1 cellular context compared by ENCODE assay signal in genomic region chr16:53131050-53131362, GRCh38.
TF ChIP-seq lines count a peak whose summit lies in the region.

No MANE protein-coding gene starts in this region.

TF ChIP-seq in HepG2, 621 proteins besides CTCF, POLR2A, EP300 and RAD21 (continued from another document):
- TF ChIP-seq, protein P1, sequence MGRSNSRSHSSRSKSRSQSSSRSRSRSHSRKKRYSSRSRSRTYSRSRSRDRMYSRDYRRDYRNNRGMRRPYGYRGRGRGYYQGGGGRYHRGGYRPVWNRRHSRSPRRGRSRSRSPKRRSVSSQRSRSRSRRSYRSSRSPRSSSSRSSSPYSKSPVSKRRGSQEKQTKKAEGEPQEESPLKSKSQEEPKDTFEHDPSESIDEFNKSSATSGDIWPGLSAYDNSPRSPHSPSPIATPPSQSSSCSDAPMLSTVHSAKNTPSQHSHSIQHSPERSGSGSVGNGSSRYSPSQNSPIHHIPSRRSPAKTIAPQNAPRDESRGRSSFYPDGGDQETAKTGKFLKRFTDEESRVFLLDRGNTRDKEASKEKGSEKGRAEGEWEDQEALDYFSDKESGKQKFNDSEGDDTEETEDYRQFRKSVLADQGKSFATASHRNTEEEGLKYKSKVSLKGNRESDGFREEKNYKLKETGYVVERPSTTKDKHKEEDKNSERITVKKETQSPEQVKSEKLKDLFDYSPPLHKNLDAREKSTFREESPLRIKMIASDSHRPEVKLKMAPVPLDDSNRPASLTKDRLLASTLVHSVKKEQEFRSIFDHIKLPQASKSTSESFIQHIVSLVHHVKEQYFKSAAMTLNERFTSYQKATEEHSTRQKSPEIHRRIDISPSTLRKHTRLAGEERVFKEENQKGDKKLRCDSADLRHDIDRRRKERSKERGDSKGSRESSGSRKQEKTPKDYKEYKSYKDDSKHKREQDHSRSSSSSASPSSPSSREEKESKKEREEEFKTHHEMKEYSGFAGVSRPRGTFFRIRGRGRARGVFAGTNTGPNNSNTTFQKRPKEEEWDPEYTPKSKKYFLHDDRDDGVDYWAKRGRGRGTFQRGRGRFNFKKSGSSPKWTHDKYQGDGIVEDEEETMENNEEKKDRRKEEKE (IDR thresholded peaks at IDR 0.05), result no peak
- TF ChIP-seq ZKSCAN5 (CRISPR knock-in tag; IDR thresholded peaks at IDR 0.05) (no peak), RBFOX2 (IDR thresholded peaks at IDR 0.05; ENCODE audit: low read depth, low read length) (peak; percentile 8; the same call in 1 of the 2 replicates), ZNF446 (CRISPR knock-in tag; IDR thresholded peaks at IDR 0.05) (peak; percentile 20; the same call in 1 of the 2 replicates), AGO2 (optimal IDR thresholded peaks at IDR 0.05; ENCODE audit: low read depth, low read length) (peak; percentile 66), ZBTB8A (CRISPR knock-in tag; IDR thresholded peaks at IDR 0.05; ENCODE audit: borderline replicate concordance, low read depth) (no peak), ZNF343 (CRISPR knock-in tag; IDR thresholded peaks at IDR 0.05) (0 out of 2 replicates have a peak, but pooled peaks have one; percentile 12), ZNF776 (CRISPR knock-in tag; IDR thresholded peaks at IDR 0.05) (0 out of 2 replicates have a peak, but pooled peaks have one; percentile 5), SRSF1 (optimal IDR thresholded peaks at IDR 0.05; ENCODE audit: low read depth, low read length) (peak; percentile 4), SIN3A (IDR thresholded peaks at IDR 0.05; ENCODE audit: borderline replicate concordance, low read depth, low read length) (0 out of 2 replicates have a peak, but pooled peaks have one; percentile 1), CHD4 (IDR thresholded peaks at IDR 0.05; ENCODE audit: borderline replicate concordance, low read length) (no peak), ZNF749 (CRISPR knock-in tag; IDR thresholded peaks at IDR 0.05; ENCODE audit: borderline replicate concordance) (peak; percentile 21; the same call in 1 of the 2 replicates), ZNF547 (CRISPR knock-in tag; IDR thresholded peaks at IDR 0.05) (no peak), SP5 (CRISPR knock-in tag; IDR thresholded peaks at IDR 0.05; ENCODE audit: borderline replicate concordance, low read depth) (no peak), ZNF619 (CRISPR knock-in tag; IDR thresholded peaks at IDR 0.05) (no peak), SOX5 (CRISPR knock-in tag; IDR thresholded peaks at IDR 0.05; ENCODE audit: borderline replicate concordance) (no peak)
- TF ChIP-seq, protein P2, sequence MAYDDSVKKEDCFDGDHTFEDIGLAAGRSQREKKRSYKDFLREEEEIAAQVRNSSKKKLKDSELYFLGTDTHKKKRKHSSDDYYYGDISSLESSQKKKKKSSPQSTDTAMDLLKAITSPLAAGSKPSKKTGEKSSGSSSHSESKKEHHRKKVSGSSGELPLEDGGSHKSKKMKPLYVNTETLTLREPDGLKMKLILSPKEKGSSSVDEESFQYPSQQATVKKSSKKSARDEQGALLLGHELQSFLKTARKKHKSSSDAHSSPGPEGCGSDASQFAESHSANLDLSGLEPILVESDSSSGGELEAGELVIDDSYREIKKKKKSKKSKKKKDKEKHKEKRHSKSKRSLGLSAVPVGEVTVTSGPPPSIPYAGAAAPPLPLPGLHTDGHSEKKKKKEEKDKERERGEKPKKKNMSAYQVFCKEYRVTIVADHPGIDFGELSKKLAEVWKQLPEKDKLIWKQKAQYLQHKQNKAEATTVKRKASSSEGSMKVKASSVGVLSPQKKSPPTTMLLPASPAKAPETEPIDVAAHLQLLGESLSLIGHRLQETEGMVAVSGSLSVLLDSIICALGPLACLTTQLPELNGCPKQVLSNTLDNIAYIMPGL (CRISPR knock-in tag; IDR thresholded peaks at IDR 0.05; ENCODE audit: borderline replicate concordance in 1 of 2, low read depth in 1 of 2), result 0 out of 4 replicates have a peak, but pooled peaks of 1 of the 2 experiments have one; percentile 14
- TF ChIP-seq, protein P3, sequence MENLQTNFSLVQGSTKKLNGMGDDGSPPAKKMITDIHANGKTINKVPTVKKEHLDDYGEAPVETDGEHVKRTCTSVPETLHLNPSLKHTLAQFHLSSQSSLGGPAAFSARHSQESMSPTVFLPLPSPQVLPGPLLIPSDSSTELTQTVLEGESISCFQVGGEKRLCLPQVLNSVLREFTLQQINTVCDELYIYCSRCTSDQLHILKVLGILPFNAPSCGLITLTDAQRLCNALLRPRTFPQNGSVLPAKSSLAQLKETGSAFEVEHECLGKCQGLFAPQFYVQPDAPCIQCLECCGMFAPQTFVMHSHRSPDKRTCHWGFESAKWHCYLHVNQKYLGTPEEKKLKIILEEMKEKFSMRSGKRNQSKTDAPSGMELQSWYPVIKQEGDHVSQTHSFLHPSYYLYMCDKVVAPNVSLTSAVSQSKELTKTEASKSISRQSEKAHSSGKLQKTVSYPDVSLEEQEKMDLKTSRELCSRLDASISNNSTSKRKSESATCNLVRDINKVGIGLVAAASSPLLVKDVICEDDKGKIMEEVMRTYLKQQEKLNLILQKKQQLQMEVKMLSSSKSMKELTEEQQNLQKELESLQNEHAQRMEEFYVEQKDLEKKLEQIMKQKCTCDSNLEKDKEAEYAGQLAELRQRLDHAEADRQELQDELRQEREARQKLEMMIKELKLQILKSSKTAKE (CRISPR knock-in tag; IDR thresholded peaks at IDR 0.05; ENCODE audit: borderline replicate concordance), result 0 out of 2 replicates have a peak, but pooled peaks have one; percentile 7
- TF ChIP-seq, protein P4, sequence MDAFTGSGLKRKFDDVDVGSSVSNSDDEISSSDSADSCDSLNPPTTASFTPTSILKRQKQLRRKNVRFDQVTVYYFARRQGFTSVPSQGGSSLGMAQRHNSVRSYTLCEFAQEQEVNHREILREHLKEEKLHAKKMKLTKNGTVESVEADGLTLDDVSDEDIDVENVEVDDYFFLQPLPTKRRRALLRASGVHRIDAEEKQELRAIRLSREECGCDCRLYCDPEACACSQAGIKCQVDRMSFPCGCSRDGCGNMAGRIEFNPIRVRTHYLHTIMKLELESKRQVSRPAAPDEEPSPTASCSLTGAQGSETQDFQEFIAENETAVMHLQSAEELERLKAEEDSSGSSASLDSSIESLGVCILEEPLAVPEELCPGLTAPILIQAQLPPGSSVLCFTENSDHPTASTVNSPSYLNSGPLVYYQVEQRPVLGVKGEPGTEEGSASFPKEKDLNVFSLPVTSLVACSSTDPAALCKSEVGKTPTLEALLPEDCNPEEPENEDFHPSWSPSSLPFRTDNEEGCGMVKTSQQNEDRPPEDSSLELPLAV (CRISPR knock-in tag; conservative IDR thresholded peaks at IDR 0.05; ENCODE audit: low read depth), result 0 out of 2 replicates have a peak, but pooled peaks have one; percentile 23
- TF ChIP-seq, protein P5, sequence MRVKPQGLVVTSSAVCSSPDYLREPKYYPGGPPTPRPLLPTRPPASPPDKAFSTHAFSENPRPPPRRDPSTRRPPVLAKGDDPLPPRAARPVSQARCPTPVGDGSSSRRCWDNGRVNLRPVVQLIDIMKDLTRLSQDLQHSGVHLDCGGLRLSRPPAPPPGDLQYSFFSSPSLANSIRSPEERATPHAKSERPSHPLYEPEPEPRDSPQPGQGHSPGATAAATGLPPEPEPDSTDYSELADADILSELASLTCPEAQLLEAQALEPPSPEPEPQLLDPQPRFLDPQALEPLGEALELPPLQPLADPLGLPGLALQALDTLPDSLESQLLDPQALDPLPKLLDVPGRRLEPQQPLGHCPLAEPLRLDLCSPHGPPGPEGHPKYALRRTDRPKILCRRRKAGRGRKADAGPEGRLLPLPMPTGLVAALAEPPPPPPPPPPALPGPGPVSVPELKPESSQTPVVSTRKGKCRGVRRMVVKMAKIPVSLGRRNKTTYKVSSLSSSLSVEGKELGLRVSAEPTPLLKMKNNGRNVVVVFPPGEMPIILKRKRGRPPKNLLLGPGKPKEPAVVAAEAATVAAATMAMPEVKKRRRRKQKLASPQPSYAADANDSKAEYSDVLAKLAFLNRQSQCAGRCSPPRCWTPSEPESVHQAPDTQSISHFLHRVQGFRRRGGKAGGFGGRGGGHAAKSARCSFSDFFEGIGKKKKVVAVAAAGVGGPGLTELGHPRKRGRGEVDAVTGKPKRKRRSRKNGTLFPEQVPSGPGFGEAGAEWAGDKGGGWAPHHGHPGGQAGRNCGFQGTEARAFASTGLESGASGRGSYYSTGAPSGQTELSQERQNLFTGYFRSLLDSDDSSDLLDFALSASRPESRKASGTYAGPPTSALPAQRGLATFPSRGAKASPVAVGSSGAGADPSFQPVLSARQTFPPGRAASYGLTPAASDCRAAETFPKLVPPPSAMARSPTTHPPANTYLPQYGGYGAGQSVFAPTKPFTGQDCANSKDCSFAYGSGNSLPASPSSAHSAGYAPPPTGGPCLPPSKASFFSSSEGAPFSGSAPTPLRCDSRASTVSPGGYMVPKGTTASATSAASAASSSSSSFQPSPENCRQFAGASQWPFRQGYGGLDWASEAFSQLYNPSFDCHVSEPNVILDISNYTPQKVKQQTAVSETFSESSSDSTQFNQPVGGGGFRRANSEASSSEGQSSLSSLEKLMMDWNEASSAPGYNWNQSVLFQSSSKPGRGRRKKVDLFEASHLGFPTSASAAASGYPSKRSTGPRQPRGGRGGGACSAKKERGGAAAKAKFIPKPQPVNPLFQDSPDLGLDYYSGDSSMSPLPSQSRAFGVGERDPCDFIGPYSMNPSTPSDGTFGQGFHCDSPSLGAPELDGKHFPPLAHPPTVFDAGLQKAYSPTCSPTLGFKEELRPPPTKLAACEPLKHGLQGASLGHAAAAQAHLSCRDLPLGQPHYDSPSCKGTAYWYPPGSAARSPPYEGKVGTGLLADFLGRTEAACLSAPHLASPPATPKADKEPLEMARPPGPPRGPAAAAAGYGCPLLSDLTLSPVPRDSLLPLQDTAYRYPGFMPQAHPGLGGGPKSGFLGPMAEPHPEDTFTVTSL (CRISPR knock-in tag; IDR thresholded peaks at IDR 0.05; ENCODE audit: borderline replicate concordance), result no peak
- TF ChIP-seq, protein P6, sequence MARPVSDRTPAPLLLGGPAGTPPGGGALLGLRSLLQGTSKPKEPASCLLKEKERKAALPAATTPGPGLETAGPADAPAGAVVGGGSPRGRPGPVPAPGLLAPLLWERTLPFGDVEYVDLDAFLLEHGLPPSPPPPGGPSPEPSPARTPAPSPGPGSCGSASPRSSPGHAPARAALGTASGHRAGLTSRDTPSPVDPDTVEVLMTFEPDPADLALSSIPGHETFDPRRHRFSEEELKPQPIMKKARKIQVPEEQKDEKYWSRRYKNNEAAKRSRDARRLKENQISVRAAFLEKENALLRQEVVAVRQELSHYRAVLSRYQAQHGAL (CRISPR knock-in tag; IDR thresholded peaks at IDR 0.05; ENCODE audit: not compliant biosample characterization), result no peak
- TF ChIP-seq, protein P7, sequence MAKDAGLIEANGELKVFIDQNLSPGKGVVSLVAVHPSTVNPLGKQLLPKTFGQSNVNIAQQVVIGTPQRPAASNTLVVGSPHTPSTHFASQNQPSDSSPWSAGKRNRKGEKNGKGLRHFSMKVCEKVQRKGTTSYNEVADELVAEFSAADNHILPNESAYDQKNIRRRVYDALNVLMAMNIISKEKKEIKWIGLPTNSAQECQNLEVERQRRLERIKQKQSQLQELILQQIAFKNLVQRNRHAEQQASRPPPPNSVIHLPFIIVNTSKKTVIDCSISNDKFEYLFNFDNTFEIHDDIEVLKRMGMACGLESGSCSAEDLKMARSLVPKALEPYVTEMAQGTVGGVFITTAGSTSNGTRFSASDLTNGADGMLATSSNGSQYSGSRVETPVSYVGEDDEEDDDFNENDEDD (CRISPR knock-in tag; IDR thresholded peaks at IDR 0.05; ENCODE audit: borderline replicate concordance), result 0 out of 2 replicates have a peak, but pooled peaks have one; percentile 11
- TF ChIP-seq, protein P8, sequence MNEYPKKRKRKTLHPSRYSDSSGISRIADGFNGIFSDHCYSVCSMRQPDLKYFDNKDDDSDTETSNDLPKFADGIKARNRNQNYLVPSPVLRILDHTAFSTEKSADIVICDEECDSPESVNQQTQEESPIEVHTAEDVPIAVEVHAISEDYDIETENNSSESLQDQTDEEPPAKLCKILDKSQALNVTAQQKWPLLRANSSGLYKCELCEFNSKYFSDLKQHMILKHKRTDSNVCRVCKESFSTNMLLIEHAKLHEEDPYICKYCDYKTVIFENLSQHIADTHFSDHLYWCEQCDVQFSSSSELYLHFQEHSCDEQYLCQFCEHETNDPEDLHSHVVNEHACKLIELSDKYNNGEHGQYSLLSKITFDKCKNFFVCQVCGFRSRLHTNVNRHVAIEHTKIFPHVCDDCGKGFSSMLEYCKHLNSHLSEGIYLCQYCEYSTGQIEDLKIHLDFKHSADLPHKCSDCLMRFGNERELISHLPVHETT (CRISPR knock-in tag; conservative IDR thresholded peaks at IDR 0.05), result no peak
